ENCODE assay signal across 8 cellular contexts in the genomic region with DNA sequence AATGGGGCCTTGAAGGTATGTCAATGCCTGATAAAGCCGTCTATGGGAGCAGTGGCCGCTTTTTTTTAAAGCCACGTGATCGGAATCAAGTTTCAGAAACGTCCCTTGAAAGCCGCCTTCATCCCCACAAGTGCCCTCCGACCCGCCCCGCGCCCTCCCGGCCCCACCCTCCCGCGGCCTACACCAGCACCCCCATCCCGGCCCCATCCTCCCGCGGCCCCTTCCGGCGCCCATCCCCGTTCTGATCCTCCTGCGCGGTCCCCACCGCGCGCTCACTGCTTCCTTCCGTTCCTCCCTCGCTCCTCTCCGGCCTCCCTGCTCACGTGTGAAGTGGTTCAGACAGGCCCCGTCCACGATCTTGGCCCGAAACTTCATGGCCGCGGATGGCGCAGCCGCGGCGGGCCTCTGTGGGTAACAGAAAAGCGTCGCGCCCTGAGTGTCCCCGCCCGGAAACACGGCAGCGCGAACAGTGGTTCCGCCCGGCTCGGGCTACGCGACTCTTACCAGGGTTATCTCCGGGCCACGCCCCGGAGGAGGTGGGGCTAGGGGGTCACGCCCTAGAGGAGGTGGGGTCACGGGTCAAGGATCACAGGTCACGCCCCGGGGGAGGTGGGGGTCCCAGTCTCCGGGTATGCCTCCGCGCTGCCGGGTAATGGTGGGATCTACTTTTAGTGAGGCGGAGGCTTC. TPM values are rescaled to one million over a fixed set of nuclear protein-coding genes. Genes with fewer than 3 reads are reported as not detected.
DNase-seq lines count a peak whose midpoint lies in the region; ATAC-seq and TF ChIP-seq lines count a peak whose summit lies in the region.

A gene (minus strand): TSS at position 471 of the 687 bp plus-strand sequence. CDS start 96 bp downstream, at position 375.

- H3K79me1 ChIP-seq in H9 (ENCODE audit: insufficient read depth, low read depth, low read length, poor library complexity, severe bottlenecking), result no peaks in the 10 kb centered on the region

- H2BK120ac ChIP-seq in H9 (ENCODE audit: low read depth, low read length, poor library complexity, severe bottlenecking), result no peak within 1 kb of the TSS

- H3T11ph ChIP-seq in H9 (ENCODE audit: low read length), result no peak within 1 kb of the TSS

- H3K4me1 Mint-ChIP-seq in H9 (peaks cover 12 to 13% of the 10 kb centered on the region in 2 experiments), nephron progenitor cell (peaks cover 34% of the 10 kb centered on the region)
- H3K4me1 Mint-ChIP-seq in stimulated activated naive CD8-positive, alpha-beta T cell treated with anti-CD3 and anti-CD28 coated beads, Interleukin-15, amount 100 ng/mL, for 72 hours, result peaks cover 35% of the 10 kb centered on the region

- no CpG with 5 or more reads among the region's 62 CpGs for WGBS in H9 (ENCODE audit: extremely low coverage, insufficient read length, low lambda C conversion rate)

- TF ChIP-seq CTCF in H9 (conservative IDR thresholded peaks at IDR 0.05) (no peak), nephron progenitor cell (IDR thresholded peaks at IDR 0.05) (no peak)

- H2BK5ac ChIP-seq in H9 (ENCODE audit: insufficient read length, low read length), result no peak within 1 kb of the TSS

- H3K36me3 Mint-ChIP-seq in H9 (ENCODE audit: insufficient read depth in 1 of 3, low read depth in 3 of 3) (peaks cover 32 to 44% (median 42%) of the 10 kb centered on the region in 3 experiments; a peak in 6 of 7 replicates), nephron progenitor cell (ENCODE audit: low read depth) (peaks cover 40% of the 10 kb centered on the region)

- peak within 1 kb of the TSS; percentile 65 for H3K27ac ChIP-seq in H9 (ENCODE audit: insufficient read length, low read depth, low read length)

- no peak within 1 kb of the TSS for H2BK15ac ChIP-seq in H9 (ENCODE audit: low read depth, low read length)

- no peak within 1 kb of the TSS for H3K23ac ChIP-seq in H9 (ENCODE audit: insufficient read length, low read depth, low read length)

- peak within 1 kb of the TSS; percentile 75 for H3K4me2 ChIP-seq in H9 (ENCODE audit: insufficient read depth, insufficient read length, low read length)

- peak within 1 kb of the TSS; percentile 92 to 94 for H3K4me3 Mint-ChIP-seq in H9
- H3K4me3 Mint-ChIP-seq in nephron progenitor cell, result peak within 1 kb of the TSS; percentile 93
- H3K4me3 Mint-ChIP-seq in stimulated activated naive CD8-positive, alpha-beta T cell treated with anti-CD3 and anti-CD28 coated beads, Interleukin-15, amount 100 ng/mL, for 72 hours, result peak within 1 kb of the TSS; percentile 87 to 94

- H2AK5ac ChIP-seq in H9 (ENCODE audit: insufficient read length, low read length), result no peak within 1 kb of the TSS

- in situ Hi-C loops in G401 (cut with HindIII; ENCODE audit: low sequenced_read_pairs), result no loop called here

- H3K18ac ChIP-seq in H9 (ENCODE audit: insufficient read length, low read depth, low read length), result peak within 1 kb of the TSS; percentile 94

- H3K56ac ChIP-seq in H9 (ENCODE audit: insufficient read length, low read depth, low read length), result no peak within 1 kb of the TSS

- H3K9me3 Mint-ChIP-seq in H9 (no peaks in the 10 kb centered on the region; a peak in 1 of 5 replicates), nephron progenitor cell (peaks cover 7% of the 10 kb centered on the region)
- H3K9me3 Mint-ChIP-seq in stimulated activated naive CD8-positive, alpha-beta T cell treated with anti-CD3 and anti-CD28 coated beads, Interleukin-15, amount 100 ng/mL, for 72 hours, result no peaks in the 10 kb centered on the region

- peaks cover 5% of the 10 kb centered on the region for H3K23me2 ChIP-seq in H9 (ENCODE audit: insufficient read length, low read depth, low read length, poor library complexity, severe bottlenecking)

- no peak within 1 kb of the TSS for H4K5ac ChIP-seq in H9 (ENCODE audit: insufficient read length, low read depth, low read length)

- peak within 1 kb of the TSS; percentile 24 for H2AFZ ChIP-seq in H9 (ENCODE audit: low read length)

- no peak within 1 kb of the TSS for H4K8ac ChIP-seq in H9 (replicated peaks; ENCODE audit: insufficient read length, low read depth, low read length)

- H3K27me3 Mint-ChIP-seq in H9 (ENCODE audit: low read depth) (no peaks in the 10 kb centered on the region), nephron progenitor cell (ENCODE audit: low read depth, poor library complexity) (no peaks in the 10 kb centered on the region)
- no peaks in the 10 kb centered on the region for H3K27me3 Mint-ChIP-seq in stimulated activated naive CD8-positive, alpha-beta T cell treated with anti-CD3 and anti-CD28 coated beads, Interleukin-15, amount 100 ng/mL, for 72 hours

- H4K20me1 ChIP-seq in H9 (ENCODE audit: control insufficient read depth, insufficient read depth, insufficient read length), result no peaks in the 10 kb centered on the region

- H3K27me3 ChIP-seq in H9 (ENCODE audit: insufficient read depth, low read length), result no peaks in the 10 kb centered on the region

- H2BK12ac ChIP-seq in H9 (ENCODE audit: insufficient read length, low read depth, low read length), result no peak within 1 kb of the TSS

- peak within 1 kb of the TSS; percentile 99 for H3K27ac Mint-ChIP-seq in H9
- H3K27ac Mint-ChIP-seq in nephron progenitor cell, result peak within 1 kb of the TSS; percentile 99
- peak within 1 kb of the TSS; percentile 96 to 99 for H3K27ac Mint-ChIP-seq in stimulated activated naive CD8-positive, alpha-beta T cell treated with anti-CD3 and anti-CD28 coated beads, Interleukin-15, amount 100 ng/mL, for 72 hours

- H3K14ac ChIP-seq in H9 (ENCODE audit: insufficient read depth, low read length), result peak within 1 kb of the TSS; percentile 96

- peak; percentile 98 for ATAC-seq in stimulated activated naive CD8-positive, alpha-beta T cell treated with anti-CD3 and anti-CD28 coated beads, Interleukin-15, amount 100 ng/mL, for 72 hours

- H3K9me3 ChIP-seq in H9 (ENCODE audit: control insufficient read depth, low read depth, low read length), result no peaks in the 10 kb centered on the region

- H3K79me2 ChIP-seq in H9 (ENCODE audit: insufficient read depth, low read length), result peaks cover 3% of the 10 kb centered on the region; the same call in 1 of the 2 replicates

- H2BK20ac ChIP-seq in H9 (ENCODE audit: low read depth, low read length, poor library complexity, severe bottlenecking), result no peak within 1 kb of the TSS

- DNase-seq in G401 (ENCODE audit: low spot score), result peak; percentile 81
- DNase-seq in H9, result peak; percentile 96
- DNase-seq in M059J (ENCODE audit: low read depth), result peak; percentile 90
- peak; percentile 79 for DNase-seq in SHP77 treated with DMSO at 0.1 percent for 48 hours (lab: John Stamatoyannopoulos, UW)
- DNase-seq in activated effector memory CD4-positive, alpha-beta T cell treated with anti-CD3 and anti-CD28 coated beads, Interleukin-2, amount 50 U/mL, for 16 hours, result peak; percentile 97
- DNase-seq in fibroblast of the conjunctiva (ENCODE audit: low read depth), result peak; percentile 80
- DNase-seq in nephron progenitor cell, result peak; percentile 93
- DNase-seq in stimulated activated naive CD8-positive, alpha-beta T cell treated with anti-CD3 and anti-CD28 coated beads, Interleukin-15, amount 100 ng/mL, for 72 hours, result peak; percentile 91 to 97

- H4K91ac ChIP-seq in H9 (ENCODE audit: insufficient read length, low read depth, low read length), result no peak within 1 kb of the TSS

- H3K9ac ChIP-seq in H9 (ENCODE audit: extremely low read depth, insufficient read length, low read length), result peak within 1 kb of the TSS; percentile 94

- H3K4ac ChIP-seq in H9 (ENCODE audit: low read depth, low read length), result no peak within 1 kb of the TSS

- peaks cover 3% of the 10 kb centered on the region; the same call in 1 of the 2 replicates for H3K4me1 ChIP-seq in H9 (ENCODE audit: insufficient read depth, low read length)

RNA-seq across cellular contexts. Expression of the gene that starts here (rescaled TPM):
- total RNA-seq in G401 (2014; rRNA removed; shearing (Covaris generic)), result 7.5 and 10.9 TPM in 2 replicates
- total RNA-seq in H9 (2021), result 43.1 and 44.5 TPM in 2 replicates
- 7.5 and 19.4 TPM in 2 replicates for total RNA-seq in M059J (2014; rRNA removed; shearing (Covaris generic))

Comparison
In these comparisons a context has a peak if more than half of its experiments do, and no peak if none do; other contexts are left out.
1. Peak in every context shown above with its lines: DNase-seq, ATAC-seq and H3K27ac ChIP-seq.